Comparison of ENCODE assay signal across 1 cellular context in the genomic region with DNA sequence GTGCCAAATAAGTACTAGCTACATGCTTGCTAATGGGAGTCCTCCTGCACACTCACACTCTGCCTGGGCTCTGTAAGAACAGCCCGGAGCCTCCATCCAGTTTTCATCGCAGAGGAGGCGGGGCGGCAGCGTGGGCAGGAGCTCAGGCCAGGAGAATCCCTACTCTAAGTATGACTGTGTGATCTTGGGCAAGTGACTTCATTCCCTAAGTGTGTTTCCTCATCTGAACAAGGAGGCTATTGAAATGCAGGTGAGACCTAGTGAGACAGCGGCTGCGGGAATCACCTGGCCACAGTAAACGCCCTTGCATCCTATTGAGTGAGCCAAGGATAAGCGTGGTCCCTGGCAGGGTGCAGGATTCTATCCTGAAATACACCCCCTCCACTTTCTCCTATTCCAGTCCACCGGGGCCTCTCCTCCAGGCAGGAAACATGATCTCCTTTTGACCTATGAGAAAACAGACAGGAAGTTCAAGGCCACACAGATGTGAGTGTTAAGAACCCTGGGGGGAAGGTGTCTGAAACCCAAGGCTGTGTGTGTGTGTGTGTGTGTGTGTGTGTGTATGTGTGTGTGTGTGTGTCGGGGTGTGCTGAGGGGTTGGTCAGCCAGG.
TF ChIP-seq lines count a peak whose summit lies in the region.

No MANE protein-coding gene starts in this region.

TF ChIP-seq in H1, 55 proteins besides CTCF, POLR2A, EP300 and RAD21:
- TF ChIP-seq HDAC2 (IDR thresholded peaks at IDR 0.05; ENCODE audit: borderline replicate concordance in 1 of 2, low read depth in 2 of 2, low read length in 2 of 2): no peak
- TF ChIP-seq CREB1 (IDR thresholded peaks at IDR 0.05): peak; percentile 47; the same call in 1 of the 2 replicates
